9 cellular contexts compared by ENCODE assay signal in the genomic region with DNA sequence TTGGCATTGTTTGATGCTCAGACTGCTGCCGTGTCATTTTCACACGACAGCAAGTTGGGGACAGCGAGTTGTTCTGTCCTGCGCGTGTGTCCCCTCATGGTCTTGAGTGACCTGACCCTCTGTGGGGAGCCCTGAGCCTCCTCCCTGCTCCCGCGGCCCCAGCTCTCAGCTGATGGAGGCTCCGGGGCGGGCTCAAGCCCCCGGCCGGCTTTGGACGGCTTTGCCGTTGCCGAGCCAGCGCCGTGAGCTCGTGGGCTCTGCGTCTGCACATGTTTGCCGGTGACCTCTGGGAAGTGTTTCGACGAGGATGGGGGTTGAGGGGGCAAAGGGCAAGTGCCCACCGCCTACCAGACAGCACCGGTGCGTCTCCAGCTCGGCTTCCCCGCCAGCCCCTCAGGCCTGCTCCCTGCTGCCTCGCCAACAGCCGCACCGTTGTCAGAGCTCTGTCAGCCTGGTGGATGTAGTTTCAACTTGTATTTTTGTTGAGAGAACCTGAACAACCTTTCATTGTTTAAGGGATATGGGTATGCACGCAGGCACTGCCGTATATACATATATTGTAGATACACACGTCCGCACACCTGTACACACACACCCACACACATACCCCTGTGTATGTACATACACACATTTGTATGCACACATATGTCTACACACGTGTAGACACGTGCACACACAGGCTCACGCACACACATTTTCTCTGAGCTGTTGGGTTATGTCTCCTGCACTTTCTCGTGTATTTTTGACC. TPM values are rescaled to one million over a fixed set of nuclear protein-coding genes. Genes with fewer than 3 reads are reported as not detected.
A peak's percentile ranks its signal among the peaks of the same experiment; 100 is the strongest.
DNase-seq lines count a peak whose midpoint lies in the region; ATAC-seq and TF ChIP-seq lines count a peak whose summit lies in the region.
"Had no signal": no experiment of that assay in that cellular context is flagged by ENCODE, and none has a peak within 500 bp of the region (broad histone marks: within the 10 kb centered on the region; RNA-seq: fewer than 3 reads in every experiment).

No MANE protein-coding gene starts in this region.

- H3K36me3 ChIP-seq in psoas muscle (ENCODE audit: insufficient read depth in 1 of 2, low read depth in 1 of 2) = no peaks in the 10 kb centered on the region

- DNase-seq in Calu3 (no peak), NB4 (ENCODE audit: low read depth) (peak; percentile 8), endothelial cell (ENCODE audit: low spot score) (no peak), psoas muscle (no peak), foreskin melanocyte (no peak), NCI-H2227 treated with DMSO at 0.1 percent for 48 hours (lab: John Stamatoyannopoulos, UW) (no peak)

- WGBS in psoas muscle, 3 donors = 78 to 82% (median 80%) methylated on average over 37 of the region's 37 CpGs

- peaks cover 92% of the 10 kb centered on the region for H3K27me3 Mint-ChIP-seq in Calu3 (ENCODE audit: unreplicated experiment)
- H3K27me3 Mint-ChIP-seq in endothelial cell (ENCODE audit: unreplicated experiment) = peaks cover 3% of the 10 kb centered on the region

- no peaks in the 10 kb centered on the region for H3K27me3 ChIP-seq in psoas muscle (ENCODE audit: insufficient read depth in 3 of 3, low read length in 2 of 3)

- TF ChIP-seq POLR2A in NB4 (IDR thresholded peaks at IDR 0.05; ENCODE audit: extremely low read depth, insufficient read length) = no peak

- peaks cover 6% of the 10 kb centered on the region for H3K36me3 Mint-ChIP-seq in Calu3 (ENCODE audit: insufficient read depth, unreplicated experiment)
- no peaks in the 10 kb centered on the region for H3K36me3 Mint-ChIP-seq in endothelial cell (ENCODE audit: low read depth, unreplicated experiment)

- ATAC-seq in psoas muscle (no peak), HG03025 (IDR thresholded peaks at IDR 0.05; ENCODE audit: low FRiP score, unreplicated experiment) (no peak), HG02610 (IDR thresholded peaks at IDR 0.05; ENCODE audit: unreplicated experiment) (no peak)

- no peaks in the 10 kb centered on the region for H3K9me3 ChIP-seq in psoas muscle

- no peak overlapping the region for H3K27ac Mint-ChIP-seq in Calu3 (ENCODE audit: unreplicated experiment)
- no peak overlapping the region for H3K27ac Mint-ChIP-seq in endothelial cell (ENCODE audit: unreplicated experiment)

- H3K4me1 Mint-ChIP-seq in Calu3 (ENCODE audit: low read depth, unreplicated experiment) (no peaks in the 10 kb centered on the region), endothelial cell (ENCODE audit: unreplicated experiment) (no peaks in the 10 kb centered on the region)

- BruUV-seq in Calu3 (replicated peaks; lab: Mats Ljungman, UMichigan) = no TSS peak

- no peak overlapping the region for H3K27ac ChIP-seq in psoas muscle

- no peaks in the 10 kb centered on the region for H3K9me3 Mint-ChIP-seq in Calu3 (ENCODE audit: low read depth, unreplicated experiment)
- H3K9me3 Mint-ChIP-seq in endothelial cell (ENCODE audit: unreplicated experiment) = no peaks in the 10 kb centered on the region

- intact Hi-C loops in Calu3 (cut with micrococcal nuclease; ENCODE audit: unreplicated experiment) = no loop called here
- intact Hi-C loops in psoas muscle (cut with DNase I) = no loop called here

- H3K4me3 Mint-ChIP-seq in Calu3 (ENCODE audit: low read depth, unreplicated experiment) (peak overlapping the region; percentile 58), endothelial cell (ENCODE audit: unreplicated experiment) (peak overlapping the region; percentile 14)

- TF ChIP-seq CTCF in Calu3 (IDR thresholded peaks at IDR 0.05; ENCODE audit: unreplicated experiment) (no peak), NB4 (IDR thresholded peaks at IDR 0.05; ENCODE audit: low read depth, low read length) (no peak), endothelial cell (IDR thresholded peaks at IDR 0.05; ENCODE audit: unreplicated experiment) (no peak), psoas muscle (IDR thresholded peaks at IDR 0.05) (no peak)

- CTCF ChIA-PET in Calu3 (lab: Charles Lee) = no interaction called here

- H3K4me3 ChIP-seq in NB4 (ENCODE audit: low read depth, low read length) (no peak overlapping the region), psoas muscle (peak overlapping the region; percentile 60)

- H3K4me1 ChIP-seq in psoas muscle = no peaks in the 10 kb centered on the region

RNA-seq across cellular contexts. Expression of a gene that starts 13.7 kb away (rescaled TPM):
- total RNA-seq in Calu3 (2022) (not detected in 2 replicates), endothelial cell (ENCODE audit: unreplicated experiment) (not detected), psoas muscle (under 1 TPM in 2 of 4 donors, not detected in 2; 0.20 to 0.30 TPM)
- polyA plus RNA-seq in psoas muscle = under 1 TPM; 0.03 to 0.06 (median 0.05) TPM
- total RNA-seq: glomerular endothelial cell had no signal

RNA-seq across cellular contexts. Expression of a gene that starts 24.5 kb away (rescaled TPM):
- total RNA-seq in Calu3 (2022) (not detected in 2 replicates), endothelial cell (ENCODE audit: unreplicated experiment) (not detected), psoas muscle (not detected)
- under 1 TPM in 1 of 3 donors, not detected in 2; 0.01 TPM for polyA plus RNA-seq in psoas muscle
- total RNA-seq: glomerular endothelial cell had no signal

RNA-seq across cellular contexts. Expression of a gene that starts 36.0 kb away (rescaled TPM):
- total RNA-seq in Calu3 (2022) = 0.14 and 0.37 TPM in 2 replicates
- total RNA-seq in endothelial cell (ENCODE audit: unreplicated experiment) = 0.33 TPM
- 10 to 100 TPM in 2 of 4 donors, 1 to 10 TPM in 1, under 1 TPM in 1; 0.44 to 18.0 (median 9.1) TPM for total RNA-seq in psoas muscle
- 10 to 100 TPM in 1 of 3 donors, 1 to 10 TPM in 1, under 1 TPM in 1; 0.73 to 54.6 (median 3.4) TPM for polyA plus RNA-seq in psoas muscle
